Comparison of ENCODE assay signal across 13 cellular contexts in genomic region chr5:125798311-125798710, GRCh38.
DNase-seq lines count a peak whose midpoint lies in the region; ATAC-seq and TF ChIP-seq lines count a peak whose summit lies in the region.
"Had no signal": no experiment of that assay in that cellular context is flagged by ENCODE, and none has a peak within 500 bp of the region (broad histone marks: within the 10 kb centered on the region; RNA-seq: fewer than 3 reads in every experiment).

No MANE protein-coding gene starts in this region.

- TF ChIP-seq CTCF in GM12865 (IDR thresholded peaks at IDR 0.05; ENCODE audit: insufficient read depth, low read depth, low read length, missing control alignments) (no peak), MM.1S (IDR thresholded peaks at IDR 0.05; ENCODE audit: low read length) (no peak), cardiac fibroblast (IDR thresholded peaks at IDR 0.05; ENCODE audit: low read depth, low read length) (no peak)

- no peaks in the 10 kb centered on the region for H3K27me3 ChIP-seq in MM.1S (replicated peaks; ENCODE audit: insufficient read depth, low read length)
- no peaks in the 10 kb centered on the region for H3K27me3 ChIP-seq in mesendoderm (ENCODE audit: insufficient read depth, low read length, poor library complexity)
- H3K27me3 ChIP-seq: ascending aorta, heart right ventricle had no signal

- H3K4ac ChIP-seq in mesendoderm (ENCODE audit: low read depth, low read length): no peak overlapping the region

- H3K23ac ChIP-seq in mesendoderm (ENCODE audit: low read length): no peak overlapping the region

- H3K4me1 ChIP-seq in MM.1S (ENCODE audit: low read length) (no peaks in the 10 kb centered on the region), mesendoderm (ENCODE audit: control insufficient read depth, low read depth, low read length) (no peaks in the 10 kb centered on the region)
- H3K4me1 ChIP-seq: ascending aorta, heart right ventricle had no signal

- no peaks in the 10 kb centered on the region for H3K9me2 ChIP-seq in MM.1S (replicated peaks; ENCODE audit: insufficient read depth, low read length)

- H3K4me3 ChIP-seq in GM12865 (ENCODE audit: low read depth, low read length): no peak overlapping the region
- H3K4me3 ChIP-seq in MM.1S (ENCODE audit: low read length): no peak overlapping the region
- no peak overlapping the region for H3K4me3 ChIP-seq in cardiac fibroblast (replicated peaks in 1 of 2; ENCODE audit: low read depth in 2 of 2, low read length in 2 of 2)
- H3K4me3 ChIP-seq in mesendoderm (ENCODE audit: low read length): no peak overlapping the region
- H3K4me3 ChIP-seq: ascending aorta, heart right ventricle had no signal

- no peaks in the 10 kb centered on the region for H3K9me3 ChIP-seq in MM.1S (replicated peaks; ENCODE audit: insufficient read depth, low read length)
- H3K9me3 ChIP-seq: ascending aorta had no signal

- no peak overlapping the region for H2BK120ac ChIP-seq in mesendoderm (ENCODE audit: low read depth, low read length)

- H3K4me2 ChIP-seq in MM.1S (ENCODE audit: low read depth, low read length) (no peak overlapping the region), mesendoderm (ENCODE audit: low read length) (no peak overlapping the region)

- no peak overlapping the region for H4K8ac ChIP-seq in mesendoderm (ENCODE audit: low read depth, low read length)

- H3K79me1 ChIP-seq in mesendoderm (ENCODE audit: low read length): no peaks in the 10 kb centered on the region

- no peak for ATAC-seq in GM19035 (IDR thresholded peaks at IDR 0.05; ENCODE audit: unreplicated experiment)
- ATAC-seq in HG03095 (IDR thresholded peaks at IDR 0.05; ENCODE audit: unreplicated experiment): no peak
- ATAC-seq: heart right ventricle had no signal

- H3K36me3 ChIP-seq in MM.1S (replicated peaks; ENCODE audit: insufficient read depth, low read length) (no peaks in the 10 kb centered on the region), mesendoderm (ENCODE audit: control insufficient read depth, insufficient read depth, low read length) (no peaks in the 10 kb centered on the region)
- H3K36me3 ChIP-seq: ascending aorta, heart right ventricle had no signal

- no peaks in the 10 kb centered on the region for H3F3A ChIP-seq in MM.1S (ENCODE audit: insufficient read depth, low read length)

- H2AK5ac ChIP-seq in mesendoderm (ENCODE audit: low read length): no peak overlapping the region

- H4K5ac ChIP-seq in mesendoderm (ENCODE audit: low read length): no peak overlapping the region

- H2AFZ ChIP-seq in MM.1S (ENCODE audit: low read length): no peak overlapping the region

- no peak overlapping the region for H2BK15ac ChIP-seq in mesendoderm (replicated peaks; ENCODE audit: low read depth)

- no peak overlapping the region for H3K18ac ChIP-seq in mesendoderm (ENCODE audit: low read length)

- DNase-seq in GM12865 (ENCODE audit: low read depth) (peak; percentile 14), MM.1S (peak; percentile 56), cardiac fibroblast (ENCODE audit: low read depth in 2 of 2) (peak; percentile 63 to 65), mesendoderm (peak; percentile 17), T-helper 1 cell (no peak), NCI-H526 (lab: John Stamatoyannopoulos, UW) (no peak)
- DNase-seq: activated CD8-positive, alpha-beta memory T cell treated with anti-CD3 and anti-CD28 coated beads for 24 hours; heart right ventricle; NCI-H2081 treated with DMSO at 0.1 percent for 48 hours; SHP77 treated with DMSO at 0.1 percent for 48 hours had no signal

- no peak overlapping the region for H3K9ac ChIP-seq in MM.1S (ENCODE audit: low read length)
- no peak overlapping the region for H3K9ac ChIP-seq in mesendoderm (ENCODE audit: low read length)

- H2BK5ac ChIP-seq in mesendoderm (ENCODE audit: low read length): no peak overlapping the region

- H3K27ac ChIP-seq in MM.1S (ENCODE audit: low read length): no peak overlapping the region
- H3K27ac ChIP-seq in mesendoderm (ENCODE audit: low read depth, low read length): no peak overlapping the region
- H3K27ac ChIP-seq: ascending aorta, heart right ventricle had no signal

- H3K56ac ChIP-seq in mesendoderm (ENCODE audit: low read length): no peak overlapping the region

- H4K20me1 ChIP-seq in MM.1S (ENCODE audit: insufficient read depth, low read length): no peaks in the 10 kb centered on the region

- H3K79me2 ChIP-seq in MM.1S (ENCODE audit: low read length) (no peaks in the 10 kb centered on the region), mesendoderm (ENCODE audit: control insufficient read depth, insufficient read depth, low read length) (no peaks in the 10 kb centered on the region)

Comparison
In these comparisons a context has a peak if more than half of its experiments do, and no peak if none do; other contexts are left out.
1. DNase-seq: peak in GM12865 (single experiment), MM.1S (single experiment), cardiac fibroblast (2 of 2) and mesendoderm (single experiment); none in T-helper 1 cell (0 of 5) and NCI-H526 (0 of 2).